ENCODE assay signal across 1 cellular context in genomic region chr11:110069158-110069737, GRCh38.
TF ChIP-seq lines count a peak whose summit lies in the region.

No MANE protein-coding gene starts in this region.

TF ChIP-seq in K562, 482 proteins besides CTCF, POLR2A, EP300 and RAD21 (continued from another document and continues in another):
- TF ChIP-seq L3MBTL2 (IDR thresholded peaks at IDR 0.05): no peak
- TF ChIP-seq, protein P1, sequence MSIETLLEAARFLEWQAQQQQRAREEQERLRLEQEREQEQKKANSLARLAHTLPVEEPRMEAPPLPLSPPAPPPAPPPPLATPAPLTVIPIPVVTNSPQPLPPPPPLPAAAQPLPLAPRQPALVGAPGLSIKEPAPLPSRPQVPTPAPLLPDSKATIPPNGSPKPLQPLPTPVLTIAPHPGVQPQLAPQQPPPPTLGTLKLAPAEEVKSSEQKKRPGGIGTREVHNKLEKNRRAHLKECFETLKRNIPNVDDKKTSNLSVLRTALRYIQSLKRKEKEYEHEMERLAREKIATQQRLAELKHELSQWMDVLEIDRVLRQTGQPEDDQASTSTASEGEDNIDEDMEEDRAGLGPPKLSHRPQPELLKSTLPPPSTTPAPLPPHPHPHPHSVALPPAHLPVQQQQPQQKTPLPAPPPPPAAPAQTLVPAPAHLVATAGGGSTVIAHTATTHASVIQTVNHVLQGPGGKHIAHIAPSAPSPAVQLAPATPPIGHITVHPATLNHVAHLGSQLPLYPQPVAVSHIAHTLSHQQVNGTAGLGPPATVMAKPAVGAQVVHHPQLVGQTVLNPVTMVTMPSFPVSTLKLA (conservative IDR thresholded peaks at IDR 0.05): peak in 1 of 2 experiments; percentile 32; a peak in 1 of 4 replicates
- no peak for TF ChIP-seq ZNF586 (CRISPR knock-in tag; conservative IDR thresholded peaks at IDR 0.05)
- no peak for TF ChIP-seq TEAD1 (CRISPR knock-in tag; IDR thresholded peaks at IDR 0.05)
- TF ChIP-seq ZNF449 (CRISPR knock-in tag; IDR thresholded peaks at IDR 0.05): no peak
- TF ChIP-seq NELFE (IDR thresholded peaks at IDR 0.05; ENCODE audit: insufficient read depth, insufficient read length): no peak
- no peak for TF ChIP-seq MYBL2 (IDR thresholded peaks at IDR 0.05; ENCODE audit: low read depth)
- TF ChIP-seq MYBL2 (CRISPR knock-in tag; IDR thresholded peaks at IDR 0.05; ENCODE audit: borderline replicate concordance): no peak
- no peak for TF ChIP-seq DDX20 (tag; IDR thresholded peaks at IDR 0.05; ENCODE audit: low read depth)
- 0 out of 2 replicates have a peak, but pooled peaks have one; percentile 50 for TF ChIP-seq SPI1 (IDR thresholded peaks at IDR 0.05; ENCODE audit: borderline replicate concordance, low read depth, low read length)
- no peak for TF ChIP-seq CBFA2T2 (conservative IDR thresholded peaks at IDR 0.05)
- TF ChIP-seq, protein P2, sequence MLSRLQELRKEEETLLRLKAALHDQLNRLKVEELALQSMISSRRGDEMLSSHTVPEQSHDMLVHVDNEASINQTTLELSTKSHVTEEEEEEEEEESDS (CRISPR knock-in tag; IDR thresholded peaks at IDR 0.05): no peak
- no peak for TF ChIP-seq ZNF165 (CRISPR knock-in tag; IDR thresholded peaks at IDR 0.05; ENCODE audit: borderline replicate concordance)
- TF ChIP-seq ZNF384 (IDR thresholded peaks at IDR 0.05; ENCODE audit: low read depth, low read length): no peak
- no peak for TF ChIP-seq CHCHD3 (CRISPR knock-in tag; IDR thresholded peaks at IDR 0.05)
- no peak for TF ChIP-seq WHSC1 (IDR thresholded peaks at IDR 0.05; ENCODE audit: low read length)
- TF ChIP-seq SMARCA4 (IDR thresholded peaks at IDR 0.05): 0 out of 2 replicates have a peak, but pooled peaks have one; percentile 18
- no peak for TF ChIP-seq SAFB2 (IDR thresholded peaks at IDR 0.05; ENCODE audit: borderline replicate concordance, low read depth, low read length, severe bottlenecking)
- no peak for TF ChIP-seq PCBP1 (IDR thresholded peaks at IDR 0.05; ENCODE audit: low read depth, low read length, poor library complexity, severe bottlenecking)
- no peak for TF ChIP-seq RBFOX2 (IDR thresholded peaks at IDR 0.05; ENCODE audit: low read depth, low read length)
- no peak for TF ChIP-seq KLF16 (IDR thresholded peaks at IDR 0.05)
- no peak for TF ChIP-seq ZNF408 (CRISPR knock-in tag; IDR thresholded peaks at IDR 0.05; ENCODE audit: low read depth)
- TF ChIP-seq, protein P3, sequence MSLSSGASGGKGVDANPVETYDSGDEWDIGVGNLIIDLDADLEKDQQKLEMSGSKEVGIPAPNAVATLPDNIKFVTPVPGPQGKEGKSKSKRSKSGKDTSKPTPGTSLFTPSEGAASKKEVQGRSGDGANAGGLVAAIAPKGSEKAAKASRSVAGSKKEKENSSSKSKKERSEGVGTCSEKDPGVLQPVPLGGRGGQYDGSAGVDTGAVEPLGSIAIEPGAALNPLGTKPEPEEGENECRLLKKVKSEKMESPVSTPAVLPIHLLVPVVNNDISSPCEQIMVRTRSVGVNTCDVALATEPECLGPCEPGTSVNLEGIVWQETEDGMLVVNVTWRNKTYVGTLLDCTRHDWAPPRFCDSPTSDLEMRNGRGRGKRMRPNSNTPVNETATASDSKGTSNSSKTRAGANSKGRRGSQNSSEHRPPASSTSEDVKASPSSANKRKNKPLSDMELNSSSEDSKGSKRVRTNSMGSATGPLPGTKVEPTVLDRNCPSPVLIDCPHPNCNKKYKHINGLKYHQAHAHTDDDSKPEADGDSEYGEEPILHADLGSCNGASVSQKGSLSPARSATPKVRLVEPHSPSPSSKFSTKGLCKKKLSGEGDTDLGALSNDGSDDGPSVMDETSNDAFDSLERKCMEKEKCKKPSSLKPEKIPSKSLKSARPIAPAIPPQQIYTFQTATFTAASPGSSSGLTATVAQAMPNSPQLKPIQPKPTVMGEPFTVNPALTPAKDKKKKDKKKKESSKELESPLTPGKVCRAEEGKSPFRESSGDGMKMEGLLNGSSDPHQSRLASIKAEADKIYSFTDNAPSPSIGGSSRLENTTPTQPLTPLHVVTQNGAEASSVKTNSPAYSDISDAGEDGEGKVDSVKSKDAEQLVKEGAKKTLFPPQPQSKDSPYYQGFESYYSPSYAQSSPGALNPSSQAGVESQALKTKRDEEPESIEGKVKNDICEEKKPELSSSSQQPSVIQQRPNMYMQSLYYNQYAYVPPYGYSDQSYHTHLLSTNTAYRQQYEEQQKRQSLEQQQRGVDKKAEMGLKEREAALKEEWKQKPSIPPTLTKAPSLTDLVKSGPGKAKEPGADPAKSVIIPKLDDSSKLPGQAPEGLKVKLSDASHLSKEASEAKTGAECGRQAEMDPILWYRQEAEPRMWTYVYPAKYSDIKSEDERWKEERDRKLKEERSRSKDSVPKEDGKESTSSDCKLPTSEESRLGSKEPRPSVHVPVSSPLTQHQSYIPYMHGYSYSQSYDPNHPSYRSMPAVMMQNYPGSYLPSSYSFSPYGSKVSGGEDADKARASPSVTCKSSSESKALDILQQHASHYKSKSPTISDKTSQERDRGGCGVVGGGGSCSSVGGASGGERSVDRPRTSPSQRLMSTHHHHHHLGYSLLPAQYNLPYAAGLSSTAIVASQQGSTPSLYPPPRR (CRISPR knock-in tag; IDR thresholded peaks at IDR 0.05; ENCODE audit: borderline replicate concordance): no peak
- TF ChIP-seq CBX2 (IDR thresholded peaks at IDR 0.05; ENCODE audit: insufficient read depth, low read length, poor library complexity, severe bottlenecking): no peak
- TF ChIP-seq FOS (IDR thresholded peaks at IDR 0.05; ENCODE audit: extremely low read depth, insufficient read length): no peak
- TF ChIP-seq SRF (CRISPR knock-in tag; IDR thresholded peaks at IDR 0.05): no peak
- TF ChIP-seq BMI1 (IDR thresholded peaks at IDR 0.05; ENCODE audit: low read length): no peak
- TF ChIP-seq, protein P4, sequence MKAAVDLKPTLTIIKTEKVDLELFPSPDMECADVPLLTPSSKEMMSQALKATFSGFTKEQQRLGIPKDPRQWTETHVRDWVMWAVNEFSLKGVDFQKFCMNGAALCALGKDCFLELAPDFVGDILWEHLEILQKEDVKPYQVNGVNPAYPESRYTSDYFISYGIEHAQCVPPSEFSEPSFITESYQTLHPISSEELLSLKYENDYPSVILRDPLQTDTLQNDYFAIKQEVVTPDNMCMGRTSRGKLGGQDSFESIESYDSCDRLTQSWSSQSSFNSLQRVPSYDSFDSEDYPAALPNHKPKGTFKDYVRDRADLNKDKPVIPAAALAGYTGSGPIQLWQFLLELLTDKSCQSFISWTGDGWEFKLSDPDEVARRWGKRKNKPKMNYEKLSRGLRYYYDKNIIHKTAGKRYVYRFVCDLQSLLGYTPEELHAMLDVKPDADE (conservative IDR thresholded peaks at IDR 0.05; ENCODE audit: control insufficient read depth, low read depth, low read length): no peak
- TF ChIP-seq, protein P5, sequence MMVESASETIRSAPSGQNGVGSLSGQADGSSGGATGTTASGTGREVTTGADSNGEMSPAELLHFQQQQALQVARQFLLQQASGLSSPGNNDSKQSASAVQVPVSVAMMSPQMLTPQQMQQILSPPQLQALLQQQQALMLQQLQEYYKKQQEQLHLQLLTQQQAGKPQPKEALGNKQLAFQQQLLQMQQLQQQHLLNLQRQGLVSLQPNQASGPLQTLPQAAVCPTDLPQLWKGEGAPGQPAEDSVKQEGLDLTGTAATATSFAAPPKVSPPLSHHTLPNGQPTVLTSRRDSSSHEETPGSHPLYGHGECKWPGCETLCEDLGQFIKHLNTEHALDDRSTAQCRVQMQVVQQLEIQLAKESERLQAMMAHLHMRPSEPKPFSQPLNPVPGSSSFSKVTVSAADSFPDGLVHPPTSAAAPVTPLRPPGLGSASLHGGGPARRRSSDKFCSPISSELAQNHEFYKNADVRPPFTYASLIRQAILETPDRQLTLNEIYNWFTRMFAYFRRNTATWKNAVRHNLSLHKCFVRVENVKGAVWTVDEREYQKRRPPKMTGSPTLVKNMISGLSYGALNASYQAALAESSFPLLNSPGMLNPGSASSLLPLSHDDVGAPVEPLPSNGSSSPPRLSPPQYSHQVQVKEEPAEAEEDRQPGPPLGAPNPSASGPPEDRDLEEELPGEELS (CRISPR knock-in tag; IDR thresholded peaks at IDR 0.05; ENCODE audit: borderline replicate concordance): no peak
- TF ChIP-seq ZNF445 (CRISPR knock-in tag; IDR thresholded peaks at IDR 0.05; ENCODE audit: low read depth): no peak
- TF ChIP-seq BRD9 (IDR thresholded peaks at IDR 0.05; ENCODE audit: low read depth, partially characterized antibody): no peak
- no peak for TF ChIP-seq MED1 (CRISPR knock-in tag; IDR thresholded peaks at IDR 0.05; ENCODE audit: borderline replicate concordance)
- peak; percentile 38 to 55; a peak in 3 of 4 replicates for TF ChIP-seq NRF1 (conservative IDR thresholded peaks at IDR 0.05 in 1 of 2, IDR thresholded peaks at IDR 0.05 in 1 of 2)
- no peak for TF ChIP-seq RBM15 (IDR thresholded peaks at IDR 0.05; ENCODE audit: insufficient read depth, low read length)
- TF ChIP-seq ZNF174 (CRISPR knock-in tag; IDR thresholded peaks at IDR 0.05): no peak
- no peak for TF ChIP-seq TOE1 (IDR thresholded peaks at IDR 0.05; ENCODE audit: borderline replicate concordance)
- TF ChIP-seq TOE1 (CRISPR knock-in tag; IDR thresholded peaks at IDR 0.05; ENCODE audit: borderline replicate concordance, low read depth): no peak
- TF ChIP-seq PHTF2 (CRISPR knock-in tag; IDR thresholded peaks at IDR 0.05): no peak
- TF ChIP-seq GTF2E2 (tag; IDR thresholded peaks at IDR 0.05): no peak
- TF ChIP-seq RBM22 (IDR thresholded peaks at IDR 0.05; ENCODE audit: low read depth, low read length, poor library complexity, severe bottlenecking): no peak
- TF ChIP-seq DPF2 (IDR thresholded peaks at IDR 0.05): no peak
- TF ChIP-seq MBD2 (IDR thresholded peaks at IDR 0.05; ENCODE audit: borderline replicate concordance, low read depth): 0 out of 2 replicates have a peak, but pooled peaks have one; percentile 24
- no peak for TF ChIP-seq HNRNPL (IDR thresholded peaks at IDR 0.05; ENCODE audit: low read depth, low read length)
- TF ChIP-seq CCAR2 (IDR thresholded peaks at IDR 0.05; ENCODE audit: low read depth, low read length): no peak
- no peak for TF ChIP-seq SETDB1 (IDR thresholded peaks at IDR 0.05; ENCODE audit: low read length)
- no peak for TF ChIP-seq ZNF280B (CRISPR knock-in tag; IDR thresholded peaks at IDR 0.05)
- TF ChIP-seq CEBPG (CRISPR knock-in tag; IDR thresholded peaks at IDR 0.05): no peak
- TF ChIP-seq CEBPG (tag; conservative IDR thresholded peaks at IDR 0.05 in 1 of 2, IDR thresholded peaks at IDR 0.05 in 1 of 2): no peak
- TF ChIP-seq ASH1L (IDR thresholded peaks at IDR 0.05; ENCODE audit: borderline replicate concordance, low read depth, partially characterized antibody): no peak
- no peak for TF ChIP-seq ZNF277 (CRISPR knock-in tag; IDR thresholded peaks at IDR 0.05; ENCODE audit: borderline replicate concordance)
- TF ChIP-seq, protein P6, sequence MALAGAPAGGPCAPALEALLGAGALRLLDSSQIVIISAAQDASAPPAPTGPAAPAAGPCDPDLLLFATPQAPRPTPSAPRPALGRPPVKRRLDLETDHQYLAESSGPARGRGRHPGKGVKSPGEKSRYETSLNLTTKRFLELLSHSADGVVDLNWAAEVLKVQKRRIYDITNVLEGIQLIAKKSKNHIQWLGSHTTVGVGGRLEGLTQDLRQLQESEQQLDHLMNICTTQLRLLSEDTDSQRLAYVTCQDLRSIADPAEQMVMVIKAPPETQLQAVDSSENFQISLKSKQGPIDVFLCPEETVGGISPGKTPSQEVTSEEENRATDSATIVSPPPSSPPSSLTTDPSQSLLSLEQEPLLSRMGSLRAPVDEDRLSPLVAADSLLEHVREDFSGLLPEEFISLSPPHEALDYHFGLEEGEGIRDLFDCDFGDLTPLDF (CRISPR knock-in tag; IDR thresholded peaks at IDR 0.05): no peak
- no peak for TF ChIP-seq NFATC3 (IDR thresholded peaks at IDR 0.05)
- TF ChIP-seq HMGN3 (IDR thresholded peaks at IDR 0.05; ENCODE audit: borderline replicate concordance, extremely low read depth, insufficient read length, low read depth, low read length): no peak
- TF ChIP-seq CREBBP (IDR thresholded peaks at IDR 0.05; ENCODE audit: low read depth, low read length): no peak
- TF ChIP-seq CEBPB (tag; IDR thresholded peaks at IDR 0.05): no peak
- no peak for TF ChIP-seq ZNF184 (CRISPR knock-in tag; IDR thresholded peaks at IDR 0.05)
- TF ChIP-seq RBM39 (optimal IDR thresholded peaks at IDR 0.05; ENCODE audit: low read depth, low read length): no peak
- no peak for TF ChIP-seq XRCC5 (IDR thresholded peaks at IDR 0.05; ENCODE audit: low read depth, low read length)
- TF ChIP-seq ZZZ3 (IDR thresholded peaks at IDR 0.05): no peak
- TF ChIP-seq ZNF311 (CRISPR knock-in tag; IDR thresholded peaks at IDR 0.05): peak; percentile 81
- TF ChIP-seq ZNF134 (CRISPR knock-in tag; conservative IDR thresholded peaks at IDR 0.05): no peak
- TF ChIP-seq U2AF1 (optimal IDR thresholded peaks at IDR 0.05; ENCODE audit: low read depth, low read length): no peak
- TF ChIP-seq KDM4B (IDR thresholded peaks at IDR 0.05; ENCODE audit: borderline replicate concordance in 2 of 2, low read depth in 1 of 2): no peak
